5 cellular contexts compared by ENCODE assay signal in the genomic region with DNA sequence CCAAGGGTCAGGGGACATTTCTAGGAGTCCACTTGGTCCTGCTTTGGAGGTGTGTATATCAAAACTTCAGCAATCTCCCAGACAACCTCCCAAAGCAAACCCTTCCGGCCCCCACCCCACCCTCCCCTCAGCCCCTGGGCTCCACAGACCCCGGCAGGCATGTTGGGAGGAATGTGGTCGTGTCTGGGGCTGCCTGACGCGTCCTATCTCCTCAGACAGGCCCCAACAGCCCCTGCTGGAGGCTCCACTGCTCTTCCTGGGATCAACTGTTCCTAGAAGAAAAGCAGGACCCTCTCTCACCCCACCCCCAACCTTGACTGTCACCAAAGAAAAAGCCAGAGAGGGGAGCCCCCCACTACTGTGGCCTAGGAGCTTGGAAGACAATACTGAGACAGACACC. TPM values are rescaled to one million over a fixed set of nuclear protein-coding genes. Genes with fewer than 3 reads are reported as not detected.
"Had no signal": no experiment of that assay in that cellular context is flagged by ENCODE, and none has a peak within 500 bp of the region (broad histone marks: within the 10 kb centered on the region; RNA-seq: fewer than 3 reads in every experiment).

No MANE protein-coding gene starts in this region.

RNA-seq across cellular contexts. Expression of a gene that starts 28.1 kb away (rescaled TPM):
- total RNA-seq: GM23338, H1, H9, HT-29, IMR-90 had no signal
- polyA plus RNA-seq: GM23338, H1, IMR-90 had no signal
